In the genomic region with DNA sequence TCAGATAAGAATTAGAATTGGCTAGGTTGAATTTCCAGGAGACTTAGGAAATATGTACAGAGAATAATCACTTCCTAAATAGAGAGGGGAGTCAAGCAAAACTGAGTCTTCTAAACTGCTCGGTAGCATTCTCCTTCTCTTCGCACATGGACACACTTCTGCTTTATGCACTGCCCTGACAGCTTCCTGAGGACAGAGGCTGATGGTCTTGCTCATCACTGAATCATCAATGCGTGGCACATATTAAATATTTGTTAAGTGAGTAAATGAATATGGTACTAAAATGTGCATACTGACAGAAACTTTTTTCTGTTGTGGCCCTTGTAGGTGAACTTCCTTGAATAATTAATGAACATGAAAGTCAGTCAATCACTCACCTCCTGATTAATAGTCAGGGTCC, we compare ENCODE assay signal across 1 cellular context.
TF ChIP-seq lines count a peak whose summit lies in the region.

No MANE protein-coding gene starts in this region.

TF ChIP-seq in SK-N-SH treated with all-trans-retinoic acid at 6 μM for 48 hours, 23 proteins besides CTCF, POLR2A, EP300 and RAD21 (continued from another document):
- TF ChIP-seq TCF4 (CRISPR knock-in tag; IDR thresholded peaks at IDR 0.05; ENCODE audit: borderline replicate concordance) (no peak), ZC3H10 (CRISPR knock-in tag; IDR thresholded peaks at IDR 0.05) (no peak), OSR1 (CRISPR knock-in tag; IDR thresholded peaks at IDR 0.05) (no peak), PATZ1 (CRISPR knock-in tag; IDR thresholded peaks at IDR 0.05; ENCODE audit: borderline replicate concordance) (no peak), ESRRG (CRISPR knock-in tag; IDR thresholded peaks at IDR 0.05) (no peak), GLIS3 (CRISPR knock-in tag; IDR thresholded peaks at IDR 0.05) (no peak)
- TF ChIP-seq, protein P1, sequence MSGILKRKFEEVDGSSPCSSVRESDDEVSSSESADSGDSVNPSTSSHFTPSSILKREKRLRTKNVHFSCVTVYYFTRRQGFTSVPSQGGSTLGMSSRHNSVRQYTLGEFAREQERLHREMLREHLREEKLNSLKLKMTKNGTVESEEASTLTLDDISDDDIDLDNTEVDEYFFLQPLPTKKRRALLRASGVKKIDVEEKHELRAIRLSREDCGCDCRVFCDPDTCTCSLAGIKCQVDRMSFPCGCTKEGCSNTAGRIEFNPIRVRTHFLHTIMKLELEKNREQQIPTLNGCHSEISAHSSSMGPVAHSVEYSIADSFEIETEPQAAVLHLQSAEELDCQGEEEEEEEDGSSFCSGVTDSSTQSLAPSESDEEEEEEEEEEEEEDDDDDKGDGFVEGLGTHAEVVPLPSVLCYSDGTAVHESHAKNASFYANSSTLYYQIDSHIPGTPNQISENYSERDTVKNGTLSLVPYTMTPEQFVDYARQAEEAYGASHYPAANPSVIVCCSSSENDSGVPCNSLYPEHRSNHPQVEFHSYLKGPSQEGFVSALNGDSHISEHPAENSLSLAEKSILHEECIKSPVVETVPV (CRISPR knock-in tag; IDR thresholded peaks at IDR 0.05), result no peak
